ENCODE assay signal across 24 cellular contexts in genomic region chr6:109759098-109759855, GRCh38.
DNase-seq lines count a peak whose midpoint lies in the region; ATAC-seq and TF ChIP-seq lines count a peak whose summit lies in the region.
"Had no signal": no experiment of that assay in that cellular context is flagged by ENCODE, and none has a peak within 500 bp of the region (broad histone marks: within the 10 kb centered on the region; RNA-seq: fewer than 3 reads in every experiment).

No MANE protein-coding gene starts in this region.

- TF ChIP-seq POLR2A in gastrocnemius medialis (IDR thresholded peaks at IDR 0.05) = no peak

- H3K27me3 ChIP-seq in gastrocnemius medialis = no peaks in the 10 kb centered on the region
- H3K27me3 ChIP-seq: tibial artery had no signal

- H3K36me3 ChIP-seq in gastrocnemius medialis = peaks cover 0 to 7% of the 10 kb centered on the region in 2 donors

- TF ChIP-seq CTCF in gastrocnemius medialis (IDR thresholded peaks at IDR 0.05 in 4 of 5, conservative IDR thresholded peaks at IDR 0.05 in 1 of 5) = no peak

- peak overlapping the region; percentile 54 for H3K27ac Mint-ChIP-seq in activated naive CD8-positive, alpha-beta T cell treated with anti-CD3 and anti-CD28 coated beads, Interleukin-2, amount 10 ng/mL, durations not matched to agents 7 days and 5 days
- H3K27ac Mint-ChIP-seq in activated naive CD8-positive, alpha-beta T cell treated with anti-CD3 and anti-CD28 coated beads for 36 hours = no peak overlapping the region
- H3K27ac Mint-ChIP-seq in central memory CD8-positive, alpha-beta T cell (ENCODE audit: low read depth) = peak overlapping the region; percentile 73
- H3K27ac Mint-ChIP-seq: activated T-cell treated with anti-CD3 and anti-CD28 coated beads, Interleukin-2, amount 50 U/mL, for 72 hours; progenitor cell of endocrine pancreas had no signal

- H3K9me3 ChIP-seq in gastrocnemius medialis = no peaks in the 10 kb centered on the region
- H3K9me3 ChIP-seq: tibial artery had no signal

- peaks cover 15% of the 10 kb centered on the region for H3K9me3 Mint-ChIP-seq in activated naive CD8-positive, alpha-beta T cell treated with anti-CD3 and anti-CD28 coated beads, Interleukin-2, amount 10 ng/mL, durations not matched to agents 7 days and 5 days
- H3K9me3 Mint-ChIP-seq in activated naive CD8-positive, alpha-beta T cell treated with anti-CD3 and anti-CD28 coated beads for 36 hours = peaks cover 21% of the 10 kb centered on the region
- peaks cover 8% of the 10 kb centered on the region for H3K9me3 Mint-ChIP-seq in central memory CD8-positive, alpha-beta T cell

- H3K4me1 ChIP-seq in gastrocnemius medialis = peaks cover 0 to 4% of the 10 kb centered on the region in 2 donors
- H3K4me1 ChIP-seq: tibial artery had no signal

- peaks cover 39% of the 10 kb centered on the region for H3K36me3 Mint-ChIP-seq in activated naive CD8-positive, alpha-beta T cell treated with anti-CD3 and anti-CD28 coated beads, Interleukin-2, amount 10 ng/mL, durations not matched to agents 7 days and 5 days
- H3K36me3 Mint-ChIP-seq in activated naive CD8-positive, alpha-beta T cell treated with anti-CD3 and anti-CD28 coated beads for 36 hours = peaks cover 45% of the 10 kb centered on the region
- H3K36me3 Mint-ChIP-seq in central memory CD8-positive, alpha-beta T cell (ENCODE audit: insufficient read depth) = peaks cover 8% of the 10 kb centered on the region

- no peak overlapping the region for H3K4me3 ChIP-seq in gastrocnemius medialis
- H3K4me3 ChIP-seq: tibial artery had no signal

- peaks cover 16% of the 10 kb centered on the region for H3K4me1 Mint-ChIP-seq in activated naive CD8-positive, alpha-beta T cell treated with anti-CD3 and anti-CD28 coated beads, Interleukin-2, amount 10 ng/mL, durations not matched to agents 7 days and 5 days
- peaks cover 14% of the 10 kb centered on the region for H3K4me1 Mint-ChIP-seq in activated naive CD8-positive, alpha-beta T cell treated with anti-CD3 and anti-CD28 coated beads for 36 hours
- H3K4me1 Mint-ChIP-seq in central memory CD8-positive, alpha-beta T cell = peaks cover 15% of the 10 kb centered on the region

- ATAC-seq in activated naive CD8-positive, alpha-beta T cell treated with anti-CD3 and anti-CD28 coated beads, Interleukin-2, amount 10 ng/mL, durations not matched to agents 7 days and 5 days (ENCODE audit: low read depth) = no peak
- ATAC-seq in central memory CD8-positive, alpha-beta T cell (replicated peaks; ENCODE audit: extremely low read depth, poor library complexity, severe bottlenecking) = no peak
- no peak for ATAC-seq in gastrocnemius medialis
- ATAC-seq in GM18511 (IDR thresholded peaks at IDR 0.05; ENCODE audit: unreplicated experiment) = no peak
- ATAC-seq: activated T-cell treated with anti-CD3 and anti-CD28 coated beads, Interleukin-2, amount 50 U/mL, for 72 hours had no signal

- DNase-seq in activated naive CD8-positive, alpha-beta T cell treated with anti-CD3 and anti-CD28 coated beads, Interleukin-2, amount 10 ng/mL, durations not matched to agents 7 days and 5 days = no peak
- no peak for DNase-seq in activated naive CD8-positive, alpha-beta T cell treated with anti-CD3 and anti-CD28 coated beads for 36 hours
- DNase-seq in M059J (ENCODE audit: low read depth) = peak; percentile 66
- no peak for DNase-seq in central memory CD8-positive, alpha-beta T cell (ENCODE audit: low spot score in 2 of 2)
- DNase-seq in gastrocnemius medialis = no peak
- DNase-seq in activated CD4-positive, alpha-beta T cell treated with anti-CD3 and anti-CD28 coated beads for 4 hours = no peak
- DNase-seq in OCI-M2 (lab: John Stamatoyannopoulos, UW; ENCODE audit: unreplicated experiment) = no peak
- DNase-seq: activated CD4-positive, alpha-beta T cell treated with anti-CD3 and anti-CD28 coated beads, Interleukin-2, amount 50 U/mL, for 1 hour; activated naive CD4-positive, alpha-beta T cell treated with Interleukin-2 at 50 U/mL for 16 hours; activated T-cell treated with anti-CD3 and anti-CD28 coated beads, Interleukin-2, amount 50 U/mL, for 72 hours; amniotic stem cell; DMS79; effector CD4-positive, alpha-beta T cell; GDM1; KBM-7; kidney glomerular epithelial cell; NCI-H1436; NCI-H2107; NCI-H446; tibial artery had no signal

- H3K4me3 Mint-ChIP-seq in activated naive CD8-positive, alpha-beta T cell treated with anti-CD3 and anti-CD28 coated beads, Interleukin-2, amount 10 ng/mL, durations not matched to agents 7 days and 5 days = peak overlapping the region; percentile 10
- no peak overlapping the region for H3K4me3 Mint-ChIP-seq in activated naive CD8-positive, alpha-beta T cell treated with anti-CD3 and anti-CD28 coated beads for 36 hours
- H3K4me3 Mint-ChIP-seq in central memory CD8-positive, alpha-beta T cell = no peak overlapping the region
- H3K4me3 Mint-ChIP-seq: activated T-cell treated with anti-CD3 and anti-CD28 coated beads, Interleukin-2, amount 50 U/mL, for 72 hours; stimulated activated naive CD8-positive, alpha-beta T cell treated with anti-CD3 and anti-CD28 coated beads, Interleukin-15, Interleukin-2, amounts not matched to agents 100 ng/mL and 50 ng/mL, for 24 hours had no signal

- POLR2A ChIA-PET in activated naive CD8-positive, alpha-beta T cell treated with anti-CD3 and anti-CD28 coated beads, Interleukin-2, amount 10 ng/mL, durations not matched to agents 7 days and 5 days (lab: Charles Lee) = interaction anchor here (1.1 kb wide), 1 partner anchor 281 kb away, joined by 3 read pairs; no protein-coding TSS in a partner anchor

- no peaks in the 10 kb centered on the region for H3K27me3 Mint-ChIP-seq in activated naive CD8-positive, alpha-beta T cell treated with anti-CD3 and anti-CD28 coated beads, Interleukin-2, amount 10 ng/mL, durations not matched to agents 7 days and 5 days
- H3K27me3 Mint-ChIP-seq in activated naive CD8-positive, alpha-beta T cell treated with anti-CD3 and anti-CD28 coated beads for 36 hours = no peaks in the 10 kb centered on the region
- H3K27me3 Mint-ChIP-seq in central memory CD8-positive, alpha-beta T cell = no peaks in the 10 kb centered on the region
- H3K27me3 Mint-ChIP-seq: progenitor cell of endocrine pancreas; stimulated activated naive CD8-positive, alpha-beta T cell treated with anti-CD3 and anti-CD28 coated beads, Interleukin-15, Interleukin-2, amounts not matched to agents 100 ng/mL and 50 ng/mL, for 24 hours had no signal

- peak overlapping the region in 3 of 4 donors; percentile 20 to 44 (median 34) for H3K27ac ChIP-seq in gastrocnemius medialis
- H3K27ac ChIP-seq: epithelial cell of prostate, tibial artery had no signal

- in situ Hi-C loops in gastrocnemius medialis (cut with MboI; ENCODE audit: low sequenced_read_pairs in 4 of 4) = no loop called here

- intact Hi-C loops in gastrocnemius medialis (cut with DNase I; ENCODE audit: low total_unique reads) = no loop called here
